ENCODE assay signal across 8 cellular contexts in the genomic region with DNA sequence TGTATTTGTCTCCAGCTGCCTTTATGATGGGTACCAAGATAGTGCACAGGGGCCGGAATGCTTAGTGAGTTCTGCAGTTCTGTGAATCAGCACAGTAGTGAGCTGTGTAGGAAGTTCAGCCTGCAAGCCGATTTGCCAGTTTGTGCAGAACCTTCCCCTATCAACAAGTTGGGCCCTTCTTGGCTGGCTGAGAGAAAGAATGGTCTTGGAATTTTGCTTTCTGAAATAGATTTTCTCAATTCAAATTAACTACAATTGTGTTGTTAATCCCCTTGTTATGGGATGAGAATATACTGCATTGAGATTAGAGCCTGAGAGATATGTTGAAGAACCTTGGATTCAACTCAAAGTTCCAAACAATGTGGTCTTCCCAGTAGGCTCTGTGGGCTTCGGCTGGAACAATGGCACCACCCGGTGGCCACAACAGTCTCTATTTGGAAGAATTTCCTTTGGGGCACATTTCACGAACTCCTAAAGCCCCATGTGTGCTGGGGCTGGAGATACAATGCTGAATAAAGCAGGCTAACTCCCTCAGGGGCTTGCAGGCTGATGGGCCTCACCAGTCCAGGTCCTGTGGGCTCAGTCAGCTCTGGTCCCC. TPM values are rescaled to one million over a fixed set of nuclear protein-coding genes. Genes with fewer than 3 reads are reported as not detected.
DNase-seq lines count a peak whose midpoint lies in the region; ATAC-seq, FAIRE-seq and TF ChIP-seq lines count a peak whose summit lies in the region.

No MANE protein-coding gene starts in this region.

- H3K27me3 Mint-ChIP-seq in GM23338 (ENCODE audit: insufficient read depth, low read depth, poor library complexity): peaks cover 4% of the 10 kb centered on the region
- peaks cover 20 to 21% of the 10 kb centered on the region in 2 donors for H3K27me3 Mint-ChIP-seq in natural killer cell treated with Interleukin-12 subunit alpha and Interleukin-12 subunit beta and Interleukin-15 and Interleukin-18, amount 100 ng/mL, for 72 hours

- peaks cover 15% of the 10 kb centered on the region; the same call in 1 of the 2 replicates for H3K9me2 ChIP-seq in GM23338 (ENCODE audit: insufficient read depth)

- H3K9me3 Mint-ChIP-seq in GM23338: no peaks in the 10 kb centered on the region
- no peaks in the 10 kb centered on the region for H3K9me3 Mint-ChIP-seq in natural killer cell treated with Interleukin-12 subunit alpha and Interleukin-12 subunit beta and Interleukin-15 and Interleukin-18, amount 100 ng/mL, for 72 hours

- H3K4me2 ChIP-seq in GM23338: no peak overlapping the region

- H3K27ac ChIP-seq in GM23338 (ENCODE audit: low read depth): no peak overlapping the region

- H3K36me3 Mint-ChIP-seq in GM23338 (ENCODE audit: low read depth): no peaks in the 10 kb centered on the region; the same call in 2 of the 3 replicates
- no peaks in the 10 kb centered on the region for H3K36me3 Mint-ChIP-seq in natural killer cell treated with Interleukin-12 subunit alpha and Interleukin-12 subunit beta and Interleukin-15 and Interleukin-18, amount 100 ng/mL, for 72 hours

- peaks cover 2% of the 10 kb centered on the region; the same call in 1 of the 3 replicates for H3K4me1 Mint-ChIP-seq in GM23338
- H3K4me1 Mint-ChIP-seq in natural killer cell treated with Interleukin-12 subunit alpha and Interleukin-12 subunit beta and Interleukin-15 and Interleukin-18, amount 100 ng/mL, for 72 hours (ENCODE audit: low read depth in 2 of 2): no peaks in the 10 kb centered on the region

- H3K27me3 ChIP-seq in GM23338 (ENCODE audit: insufficient read depth) (no peaks in the 10 kb centered on the region), bronchial epithelial cell (ENCODE audit: control insufficient read depth, insufficient read depth, low read length) (no peaks in the 10 kb centered on the region)

- no peak for FAIRE-seq in bronchial epithelial cell (lab: Jason Lieb, UNC)

- peak; percentile 82 to 87 for TF ChIP-seq CTCF in GM23338 (conservative IDR thresholded peaks at IDR 0.05; ENCODE audit: low read depth in 2 of 2)
- peak; percentile 51 for TF ChIP-seq CTCF in bronchial epithelial cell (IDR thresholded peaks at IDR 0.05; ENCODE audit: insufficient read depth, low read length, severe bottlenecking)

- no peak overlapping the region for H3K27ac Mint-ChIP-seq in GM23338
- H3K27ac Mint-ChIP-seq in natural killer cell treated with Interleukin-12 subunit alpha and Interleukin-12 subunit beta and Interleukin-15 and Interleukin-18, amount 100 ng/mL, for 72 hours: no peak overlapping the region

- no peaks in the 10 kb centered on the region for H3F3A ChIP-seq in GM23338 (replicated peaks; ENCODE audit: low read depth)

- H3K4me3 ChIP-seq in GM23338 (no peak overlapping the region), bronchial epithelial cell (ENCODE audit: low read depth, low read length) (no peak overlapping the region)

- no peaks in the 10 kb centered on the region for H3K4me1 ChIP-seq in GM23338 (ENCODE audit: insufficient read depth)

- intact Hi-C loops in left colon (cut with DNase I, micrococcal nuclease): no loop called here

- no peaks in the 10 kb centered on the region for H3K79me2 ChIP-seq in GM23338 (replicated peaks; ENCODE audit: insufficient read depth)

- H3K36me3 ChIP-seq in GM23338 (ENCODE audit: insufficient read depth) (no peaks in the 10 kb centered on the region), bronchial epithelial cell (ENCODE audit: control insufficient read depth, insufficient read depth, low read length) (no peaks in the 10 kb centered on the region)

- peak overlapping the region; percentile 90; the same call in 1 of the 2 replicates for H2AFZ ChIP-seq in GM23338

- H4K20me1 ChIP-seq in GM23338 (replicated peaks; ENCODE audit: insufficient read depth): no peaks in the 10 kb centered on the region

- DNase-seq in COLO829 (ENCODE audit: low spot score) (peak; percentile 41), GM23338 (ENCODE audit: low spot score) (peak; percentile 77), NCI-H226 (peak; percentile 23), bronchial epithelial cell (ENCODE audit: low read depth) (peak; percentile 40), left colon (peak in 1 of 2 donors; percentile 20)
- no peak for DNase-seq in activated CD4-positive, CD25-positive, alpha-beta regulatory T cell (lab: John Stamatoyannopoulos, UW)
- DNase-seq in natural killer cell treated with Interleukin-12 subunit alpha and Interleukin-12 subunit beta and Interleukin-15 and Interleukin-18, amount 100 ng/mL, for 72 hours (ENCODE audit: low spot score): no peak

- ATAC-seq in GM23338 (peak; percentile 96), left colon (peak; percentile 32), GM21528 (IDR thresholded peaks at IDR 0.05; ENCODE audit: low FRiP score, unreplicated experiment) (no peak)
- ATAC-seq in natural killer cell treated with Interleukin-12 subunit alpha and Interleukin-12 subunit beta and Interleukin-15 and Interleukin-18, amount 100 ng/mL, for 72 hours: no peak

- no peak overlapping the region for H3K4me3 Mint-ChIP-seq in GM23338
- H3K4me3 Mint-ChIP-seq in natural killer cell treated with Interleukin-12 subunit alpha and Interleukin-12 subunit beta and Interleukin-15 and Interleukin-18, amount 100 ng/mL, for 72 hours: no peak overlapping the region

TF ChIP-seq in GM23338, 12 proteins besides CTCF, POLR2A, EP300 and RAD21 (continues in another document):
- no peak for TF ChIP-seq EZH2 (IDR thresholded peaks at IDR 0.05; ENCODE audit: low read depth, unreplicated experiment)
- peak; percentile 55; the same call in 1 of the 2 replicates for TF ChIP-seq ZNF114 (CRISPR knock-in tag; IDR thresholded peaks at IDR 0.05)
- no peak for TF ChIP-seq POLR2AphosphoS5 (IDR thresholded peaks at IDR 0.05; ENCODE audit: low read depth)
- TF ChIP-seq EZH2phosphoT487 (IDR thresholded peaks at IDR 0.05; ENCODE audit: unreplicated experiment): no peak
- TF ChIP-seq, protein P1, sequence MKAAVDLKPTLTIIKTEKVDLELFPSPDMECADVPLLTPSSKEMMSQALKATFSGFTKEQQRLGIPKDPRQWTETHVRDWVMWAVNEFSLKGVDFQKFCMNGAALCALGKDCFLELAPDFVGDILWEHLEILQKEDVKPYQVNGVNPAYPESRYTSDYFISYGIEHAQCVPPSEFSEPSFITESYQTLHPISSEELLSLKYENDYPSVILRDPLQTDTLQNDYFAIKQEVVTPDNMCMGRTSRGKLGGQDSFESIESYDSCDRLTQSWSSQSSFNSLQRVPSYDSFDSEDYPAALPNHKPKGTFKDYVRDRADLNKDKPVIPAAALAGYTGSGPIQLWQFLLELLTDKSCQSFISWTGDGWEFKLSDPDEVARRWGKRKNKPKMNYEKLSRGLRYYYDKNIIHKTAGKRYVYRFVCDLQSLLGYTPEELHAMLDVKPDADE (IDR thresholded peaks at IDR 0.05): no peak
- no peak for TF ChIP-seq ZNF331 (CRISPR knock-in tag; IDR thresholded peaks at IDR 0.05; ENCODE audit: low read depth)
- no peak for TF ChIP-seq CREB1 (CRISPR knock-in tag; IDR thresholded peaks at IDR 0.05; ENCODE audit: low read depth)

RNA-seq across cellular contexts. Expression of a gene that starts 59.1 kb away (rescaled TPM):
- not detected in 2 replicates for total RNA-seq in GM23338 (2014; rRNA removed; shearing (Covaris generic))
- not detected in 2 replicates for polyA plus RNA-seq in GM23338 (2016; fragmentation: Nextera tagmentation; extraction: Ambion mirVana)
- not detected in 2 replicates for total RNA-seq in bronchial epithelial cell
- not detected for total RNA-seq in left colon
- not detected for total RNA-seq in natural killer cell treated with Interleukin-12 subunit alpha and Interleukin-12 subunit beta and Interleukin-15 and Interleukin-18, amount 100 ng/mL, for 72 hours

Comparison
In these comparisons a context has a peak if more than half of its experiments do, and no peak if none do; other contexts are left out.
1. DNase-seq: peak in COLO829 (single experiment), GM23338 (single experiment), NCI-H226 (single experiment) and bronchial epithelial cell (single experiment); none in activated CD4-positive, CD25-positive, alpha-beta regulatory T cell (0 of 4) and natural killer cell treated with Interleukin-12 subunit alpha and Interleukin-12 subunit beta and Interleukin-15 and Interleukin-18, amount 100 ng/mL, for 72 hours (single experiment).
2. ATAC-seq: peak in GM23338 (single experiment) and left colon (single experiment); none in GM21528 (single experiment) and natural killer cell treated with Interleukin-12 subunit alpha and Interleukin-12 subunit beta and Interleukin-15 and Interleukin-18, amount 100 ng/mL, for 72 hours (0 of 2).